ENCODE assay signal across 20 cellular contexts in genomic region chr20:957544-957943, GRCh38. TPM values are rescaled to one million over a fixed set of nuclear protein-coding genes. Genes with fewer than 3 reads are reported as not detected.
DNase-seq lines count a peak whose midpoint lies in the region; ATAC-seq and TF ChIP-seq lines count a peak whose summit lies in the region.
"Had no signal": no experiment of that assay in that cellular context is flagged by ENCODE, and none has a peak within 500 bp of the region (broad histone marks: within the 10 kb centered on the region; RNA-seq: fewer than 3 reads in every experiment).

No MANE protein-coding gene starts in this region.

- TF ChIP-seq POLR2A in HCT116 (IDR thresholded peaks at IDR 0.05; ENCODE audit: borderline replicate concordance, extremely low read depth, insufficient read depth, insufficient read length) = no peak

- H3K4me3 Mint-ChIP-seq in osteocyte (ENCODE audit: unreplicated experiment) = no peak overlapping the region
- H3K4me3 Mint-ChIP-seq: central memory CD8-positive, alpha-beta T cell; stimulated activated naive B cell treated with anti-CD40 and anti-IgM and Interleukin-4, amounts not matched to agents 10 μg/mL and 1 μg/mL and 100 μg/mL, for 72 hours had no signal

- no peaks in the 10 kb centered on the region for H3K36me3 Mint-ChIP-seq in osteocyte (ENCODE audit: unreplicated experiment)
- H3K36me3 Mint-ChIP-seq: stimulated activated naive B cell treated with anti-CD40 and anti-IgM and Interleukin-4, amounts not matched to agents 10 μg/mL and 1 μg/mL and 100 μg/mL, for 72 hours had no signal

- H3K27ac ChIP-seq in DND-41 (ENCODE audit: low read length) (no peak overlapping the region), HCT116 (ENCODE audit: low read depth, low read length) (no peak overlapping the region), WERI-Rb-1 (no peak overlapping the region)
- H3K27ac ChIP-seq: C4-2B, HL-60, lower lobe of right lung, SK-N-MC, spleen, transverse colon had no signal

- BruUV-seq in HCT116 (replicated peaks; lab: Mats Ljungman, UMichigan) = no TSS peak

- no peak overlapping the region for H3K4me2 ChIP-seq in DND-41 (ENCODE audit: insufficient read depth, low read length)
- no peak overlapping the region for H3K4me2 ChIP-seq in HCT116 (ENCODE audit: low read length)

- H2AFZ ChIP-seq in DND-41 (ENCODE audit: low read depth, low read length) = no peak overlapping the region
- no peak overlapping the region for H2AFZ ChIP-seq in HCT116 (ENCODE audit: low read depth, low read length, poor library complexity, severe bottlenecking)

- no peaks in the 10 kb centered on the region for H3K4me1 Mint-ChIP-seq in osteocyte (ENCODE audit: unreplicated experiment)

- H3K9me3 ChIP-seq in DND-41 (ENCODE audit: insufficient read depth, low read length, severe bottlenecking) (no peaks in the 10 kb centered on the region), HCT116 (ENCODE audit: control insufficient read depth in 1 of 2, insufficient read depth in 1 of 2, low read depth in 1 of 2, low read length in 2 of 2) (no peaks in the 10 kb centered on the region), WERI-Rb-1 (ENCODE audit: severe bottlenecking) (no peaks in the 10 kb centered on the region)
- H3K9me3 ChIP-seq: lower lobe of right lung, spleen, transverse colon had no signal

- RAD21 ChIA-PET in HCT116 (lab: Charles Lee; ENCODE audit: low non-redundant PET in 1 of 2, low total read pairs in 2 of 2, uncharacterized antibody in 2 of 2, unreplicated experiment in 2 of 2) = interaction anchor here in 1 of 2 experiments (3.3 kb wide), 1 partner anchor 139 kb away, joined by 20 read pairs; no protein-coding TSS in a partner anchor

- POLR2A ChIA-PET in HCT116 (lab: Charles Lee) = interaction anchor here (2.1 kb wide), 1 partner anchor 10 kb away, joined by 4 read pairs; no protein-coding TSS in a partner anchor

- no peaks in the 10 kb centered on the region for H3K9me2 ChIP-seq in HCT116 (ENCODE audit: insufficient read depth)

- TF ChIP-seq RAD21 in HCT116 (IDR thresholded peaks at IDR 0.05; ENCODE audit: low read depth) = no peak

- no peaks in the 10 kb centered on the region for H3K9me3 Mint-ChIP-seq in osteocyte (ENCODE audit: unreplicated experiment)
- H3K9me3 Mint-ChIP-seq: central memory CD8-positive, alpha-beta T cell; stimulated activated naive B cell treated with anti-CD40 and anti-IgM and Interleukin-4, amounts not matched to agents 10 μg/mL and 1 μg/mL and 100 μg/mL, for 72 hours had no signal

- peaks cover 6% of the 10 kb centered on the region for H3K27me3 Mint-ChIP-seq in osteocyte (ENCODE audit: unreplicated experiment)

- H3K27me3 ChIP-seq in DND-41 (ENCODE audit: insufficient read depth, low read length, poor library complexity) = no peaks in the 10 kb centered on the region
- H3K27me3 ChIP-seq in HCT116 (ENCODE audit: insufficient read depth, low read length) = no peaks in the 10 kb centered on the region
- no peaks in the 10 kb centered on the region for H3K27me3 ChIP-seq in WERI-Rb-1 (ENCODE audit: insufficient read depth, low read depth, severe bottlenecking)

- CTCF ChIA-PET in HCT116 (lab: Charles Lee) = interaction anchor here (0.7 to 6.9 kb wide), 7 partner anchors 9 to 256 kb away, joined by 3 to 181 read pairs (median 5); partner anchors contain the start of gene SLC52A3

- no peak for DNase-seq in DND-41
- no peak for DNase-seq in HCT116 (ENCODE audit: low read depth, low spot score)
- no peak for DNase-seq in WERI-Rb-1
- peak; percentile 11 for DNase-seq in iris pigment epithelial cell (ENCODE audit: low read depth)
- DNase-seq in stimulated activated CD8-positive, alpha-beta memory T cell treated with anti-CD3 and anti-CD28 coated beads, Interleukin-4, amount 100 ng/mL, for 48 hours = no peak
- DNase-seq in osteocyte (ENCODE audit: extremely low spot score, unreplicated experiment) = no peak
- DNase-seq: activated CD4-positive, alpha-beta T cell treated with anti-CD3 and anti-CD28 coated beads, Interleukin-2, amount 50 U/mL, for 48 hours; activated T-cell treated with anti-CD3 and anti-CD28 coated beads, Interleukin-2, amount 50 U/mL, for 48 hours; lower lobe of right lung; NCI-H187; NCI-H524 treated with DMSO at 0.1 percent for 48 hours; stimulated activated naive B cell treated with anti-CD40 and anti-IgM and Interleukin-4, amounts not matched to agents 10 μg/mL and 1 μg/mL and 100 μg/mL, for 72 hours; transverse colon had no signal

- H3K27ac Mint-ChIP-seq in osteocyte (ENCODE audit: unreplicated experiment) = no peak overlapping the region
- H3K27ac Mint-ChIP-seq: stimulated activated naive B cell treated with anti-CD40 and anti-IgM and Interleukin-4, amounts not matched to agents 10 μg/mL and 1 μg/mL and 100 μg/mL, for 72 hours had no signal

- H3K36me3 ChIP-seq in DND-41 (ENCODE audit: insufficient read depth, low read length) (no peaks in the 10 kb centered on the region), HCT116 (ENCODE audit: control insufficient read depth in 1 of 2, insufficient read depth in 2 of 2, low read length in 2 of 2) (no peaks in the 10 kb centered on the region), WERI-Rb-1 (no peaks in the 10 kb centered on the region)
- H3K36me3 ChIP-seq: lower lobe of right lung, spleen, transverse colon had no signal

- H3K4me3 ChIP-seq in DND-41 (ENCODE audit: low read depth in 1 of 2, low read length in 2 of 2) (no peak overlapping the region), HCT116 (replicated peaks in 1 of 2; ENCODE audit: low read depth in 1 of 2, low read length in 2 of 2) (no peak overlapping the region), WERI-Rb-1 (ENCODE audit: low read depth, low read length) (no peak overlapping the region)
- H3K4me3 ChIP-seq: lower lobe of right lung, SK-N-MC, spleen, transverse colon had no signal

- TF ChIP-seq CTCF in DND-41 (IDR thresholded peaks at IDR 0.05; ENCODE audit: borderline replicate concordance, extremely low read depth, low read length, poor library complexity, severe bottlenecking) (peak; percentile 16), HCT116 (IDR thresholded peaks at IDR 0.05 in 2 of 3, conservative IDR thresholded peaks at IDR 0.05 in 1 of 3; ENCODE audit: borderline replicate concordance in 1 of 3, insufficient read depth in 1 of 3, low read depth in 2 of 3, low read length in 2 of 3) (peak in 2 of 3 experiments; percentile 4 to 14; a peak in 1 of 6 replicates), WERI-Rb-1 (IDR thresholded peaks at IDR 0.05; ENCODE audit: low read depth, low read length) (peak; percentile 24), osteocyte (IDR thresholded peaks at IDR 0.05) (no peak)

- H3K79me2 ChIP-seq in DND-41 (ENCODE audit: insufficient read depth, low read length) (no peaks in the 10 kb centered on the region), HCT116 (ENCODE audit: insufficient read depth, low read length) (no peaks in the 10 kb centered on the region)

- H3K9ac ChIP-seq in DND-41 (ENCODE audit: low read depth, low read length) (no peak overlapping the region), HCT116 (ENCODE audit: low read length) (no peak overlapping the region)

- ATAC-seq in DND-41 (ENCODE audit: insufficient read depth, low read depth) (no peak), HCT116 (no peak), HG02973 (IDR thresholded peaks at IDR 0.05; ENCODE audit: unreplicated experiment) (no peak)
- ATAC-seq: lower lobe of right lung; stimulated activated naive B cell treated with anti-CD40 and anti-IgM and Interleukin-4, amounts not matched to agents 10 μg/mL and 1 μg/mL and 100 μg/mL, for 72 hours had no signal

- H3K4me1 ChIP-seq in DND-41 (ENCODE audit: insufficient read depth, low read length) (no peaks in the 10 kb centered on the region), HCT116 (ENCODE audit: control insufficient read depth in 1 of 2, insufficient read depth in 2 of 2, low read length in 2 of 2) (peaks cover 4 to 13% of the 10 kb centered on the region in 2 experiments; a peak in 3 of 4 replicates)
- H3K4me1 ChIP-seq: lower lobe of right lung had no signal

- H4K20me1 ChIP-seq in DND-41 (ENCODE audit: insufficient read depth, low read length) (no peaks in the 10 kb centered on the region), HCT116 (ENCODE audit: insufficient read depth) (no peaks in the 10 kb centered on the region)

- intact Hi-C loops in HCT116 (cut with micrococcal nuclease) = loop anchor here (10.0 kb wide), 1 partner anchor 393 kb away; no protein-coding TSS in a partner anchor

TF ChIP-seq in HCT116, 20 proteins besides CTCF, POLR2A, EP300 and RAD21 (continues in another document):
- TF ChIP-seq ZFX (IDR thresholded peaks at IDR 0.05) (no peak), JUND (IDR thresholded peaks at IDR 0.05) (no peak), ELF1 (IDR thresholded peaks at IDR 0.05; ENCODE audit: borderline replicate concordance, low read depth) (no peak), POLR2AphosphoS5 (IDR thresholded peaks at IDR 0.05; ENCODE audit: low read depth, low read length) (no peak), SRF (IDR thresholded peaks at IDR 0.05; ENCODE audit: low read depth) (no peak), YY1 (IDR thresholded peaks at IDR 0.05; ENCODE audit: extremely low read depth, insufficient replicate concordance, low read depth, low read length) (no peak)
- TF ChIP-seq, protein P1, sequence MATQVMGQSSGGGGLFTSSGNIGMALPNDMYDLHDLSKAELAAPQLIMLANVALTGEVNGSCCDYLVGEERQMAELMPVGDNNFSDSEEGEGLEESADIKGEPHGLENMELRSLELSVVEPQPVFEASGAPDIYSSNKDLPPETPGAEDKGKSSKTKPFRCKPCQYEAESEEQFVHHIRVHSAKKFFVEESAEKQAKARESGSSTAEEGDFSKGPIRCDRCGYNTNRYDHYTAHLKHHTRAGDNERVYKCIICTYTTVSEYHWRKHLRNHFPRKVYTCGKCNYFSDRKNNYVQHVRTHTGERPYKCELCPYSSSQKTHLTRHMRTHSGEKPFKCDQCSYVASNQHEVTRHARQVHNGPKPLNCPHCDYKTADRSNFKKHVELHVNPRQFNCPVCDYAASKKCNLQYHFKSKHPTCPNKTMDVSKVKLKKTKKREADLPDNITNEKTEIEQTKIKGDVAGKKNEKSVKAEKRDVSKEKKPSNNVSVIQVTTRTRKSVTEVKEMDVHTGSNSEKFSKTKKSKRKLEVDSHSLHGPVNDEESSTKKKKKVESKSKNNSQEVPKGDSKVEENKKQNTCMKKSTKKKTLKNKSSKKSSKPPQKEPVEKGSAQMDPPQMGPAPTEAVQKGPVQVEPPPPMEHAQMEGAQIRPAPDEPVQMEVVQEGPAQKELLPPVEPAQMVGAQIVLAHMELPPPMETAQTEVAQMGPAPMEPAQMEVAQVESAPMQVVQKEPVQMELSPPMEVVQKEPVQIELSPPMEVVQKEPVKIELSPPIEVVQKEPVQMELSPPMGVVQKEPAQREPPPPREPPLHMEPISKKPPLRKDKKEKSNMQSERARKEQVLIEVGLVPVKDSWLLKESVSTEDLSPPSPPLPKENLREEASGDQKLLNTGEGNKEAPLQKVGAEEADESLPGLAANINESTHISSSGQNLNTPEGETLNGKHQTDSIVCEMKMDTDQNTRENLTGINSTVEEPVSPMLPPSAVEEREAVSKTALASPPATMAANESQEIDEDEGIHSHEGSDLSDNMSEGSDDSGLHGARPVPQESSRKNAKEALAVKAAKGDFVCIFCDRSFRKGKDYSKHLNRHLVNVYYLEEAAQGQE (IDR thresholded peaks at IDR 0.05; ENCODE audit: low read depth) = no peak

RNA-seq across cellular contexts. Expression of gene ANGPT4, which starts 41.4 kb away (rescaled TPM):
- not detected for total RNA-seq in HCT116 (2021; ENCODE audit: unreplicated experiment)
- 0.31 and 0.39 TPM in 2 replicates for polyA plus RNA-seq in HCT116 (2012)
- not detected in 2 replicates for total RNA-seq in osteocyte
- total RNA-seq: myocyte, spleen had no signal

RNA-seq across cellular contexts. Expression of gene RSPO4, which starts 44.6 kb away (rescaled TPM):
- 0.84 TPM for total RNA-seq in HCT116 (2021; ENCODE audit: unreplicated experiment)
- 1.2 and 1.3 TPM in 2 replicates for polyA plus RNA-seq in HCT116 (2012)
- not detected in 2 replicates for total RNA-seq in osteocyte
- total RNA-seq: myocyte, transverse colon had no signal
